Comparison of ENCODE assay signal across 8 cellular contexts in the genomic region with DNA sequence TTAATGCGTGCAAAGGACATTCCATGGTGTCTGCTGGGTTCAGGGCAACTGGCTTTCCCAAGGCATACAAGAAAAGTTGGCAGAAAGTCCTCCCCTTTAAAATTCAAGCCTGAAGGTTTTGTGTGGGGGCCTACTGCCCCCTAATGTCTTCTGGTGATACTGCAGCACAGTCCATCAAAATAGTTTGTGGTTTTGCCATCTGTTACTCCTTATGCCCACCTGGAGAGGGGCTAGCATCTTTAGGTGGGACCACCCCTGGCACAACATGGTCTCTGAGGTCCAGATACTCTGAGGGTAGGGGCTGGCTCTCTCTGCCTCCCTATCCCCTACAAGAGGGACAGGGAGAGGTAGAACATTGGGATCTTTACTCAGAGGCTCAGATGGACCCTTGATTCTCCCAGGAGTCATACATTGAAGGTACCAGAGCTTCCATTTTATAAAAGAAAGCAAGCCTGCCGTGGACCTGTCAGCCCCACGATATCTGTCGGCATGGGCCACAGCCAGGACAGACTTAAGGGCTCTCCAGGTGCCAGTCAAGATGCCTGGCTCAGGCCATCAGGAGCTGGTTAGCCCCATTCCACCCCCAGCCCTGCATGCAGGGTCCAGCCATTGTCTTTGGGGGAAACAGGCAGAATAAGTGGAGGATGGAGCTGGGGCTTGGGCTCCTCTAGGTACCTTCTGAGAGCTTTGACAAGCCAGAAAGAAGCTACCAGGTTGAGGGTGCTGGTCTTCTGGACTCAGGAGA. TPM values are rescaled to one million over a fixed set of nuclear protein-coding genes. Genes with fewer than 3 reads are reported as not detected.
DNase-seq lines count a peak whose midpoint lies in the region; ATAC-seq and TF ChIP-seq lines count a peak whose summit lies in the region.

No MANE protein-coding gene starts in this region.

- peak; percentile 81 for TF ChIP-seq CTCF in CD8-positive, alpha-beta T cell (IDR thresholded peaks at IDR 0.05)
- TF ChIP-seq CTCF in H9 (conservative IDR thresholded peaks at IDR 0.05), result peak; percentile 89
- TF ChIP-seq CTCF in OCI-LY7 (conservative IDR thresholded peaks at IDR 0.05; ENCODE audit: low read length), result peak; percentile 97

- POLR2A ChIA-PET in CD8-positive, alpha-beta T cell (lab: Charles Lee), result no interaction called here
- POLR2A ChIA-PET in OCI-LY7 (lab: Charles Lee), result no interaction called here

- ATAC-seq in CD8-positive, alpha-beta T cell, result peak; percentile 64
- ATAC-seq in Right ventricle myocardium superior (ENCODE audit: poor library complexity), result peak; percentile 56
- ATAC-seq in GM18517 (IDR thresholded peaks at IDR 0.05; ENCODE audit: unreplicated experiment), result no peak

- H3K36me3 Mint-ChIP-seq in CD8-positive, alpha-beta T cell, result peaks cover 45% of the 10 kb centered on the region
- H3K36me3 Mint-ChIP-seq in H9 (ENCODE audit: insufficient read depth in 1 of 3, low read depth in 3 of 3), result peaks cover 10 to 53% (median 46%) of the 10 kb centered on the region in 3 experiments; a peak in 6 of 7 replicates
- peaks cover 2% of the 10 kb centered on the region for H3K36me3 Mint-ChIP-seq in activated naive CD4-positive, alpha-beta T cell treated with anti-CD3 and anti-CD28 coated beads, Interleukin-2, amount 50 U/mL, for 24 hours

- no peak overlapping the region for H4K5ac ChIP-seq in H9 (ENCODE audit: insufficient read length, low read depth, low read length)

- H3K27ac ChIP-seq in CD8-positive, alpha-beta T cell (ENCODE audit: low read depth, low read length), result no peak overlapping the region
- H3K27ac ChIP-seq in H9 (ENCODE audit: insufficient read length, low read depth, low read length), result no peak overlapping the region
- H3K27ac ChIP-seq in OCI-LY7 (ENCODE audit: low read depth, low read length, poor library complexity, severe bottlenecking), result no peak overlapping the region

- peaks cover 20% of the 10 kb centered on the region for H3K4me1 ChIP-seq in CD8-positive, alpha-beta T cell (ENCODE audit: insufficient read depth, low read length)
- H3K4me1 ChIP-seq in H9 (ENCODE audit: insufficient read depth, low read length), result no peaks in the 10 kb centered on the region; the same call in 1 of the 2 replicates
- H3K4me1 ChIP-seq in OCI-LY7 (ENCODE audit: insufficient read depth, low read length, poor library complexity, severe bottlenecking), result peaks cover 44% of the 10 kb centered on the region

- H3K27me3 ChIP-seq in CD8-positive, alpha-beta T cell (ENCODE audit: insufficient read depth, low read length), result no peaks in the 10 kb centered on the region
- H3K27me3 ChIP-seq in H9 (ENCODE audit: insufficient read depth, low read length), result no peaks in the 10 kb centered on the region

- no peak overlapping the region for H2BK12ac ChIP-seq in H9 (ENCODE audit: insufficient read length, low read depth, low read length)

- H3K79me2 ChIP-seq in H9 (ENCODE audit: insufficient read depth, low read length) (no peaks in the 10 kb centered on the region; the same call in 1 of the 2 replicates), OCI-LY7 (ENCODE audit: insufficient read depth, low read depth, low read length) (no peaks in the 10 kb centered on the region)

- no peaks in the 10 kb centered on the region for H3K9me3 Mint-ChIP-seq in CD8-positive, alpha-beta T cell
- no peaks in the 10 kb centered on the region for H3K9me3 Mint-ChIP-seq in H9
- no peaks in the 10 kb centered on the region for H3K9me3 Mint-ChIP-seq in activated naive CD4-positive, alpha-beta T cell treated with anti-CD3 and anti-CD28 coated beads, Interleukin-2, amount 50 U/mL, for 24 hours

- H2BK120ac ChIP-seq in H9 (ENCODE audit: low read depth, low read length, poor library complexity, severe bottlenecking), result no peak overlapping the region

- peaks cover 41% of the 10 kb centered on the region for H3K4me1 Mint-ChIP-seq in CD8-positive, alpha-beta T cell (ENCODE audit: low read depth)
- peaks cover 14 to 16% of the 10 kb centered on the region in 2 experiments for H3K4me1 Mint-ChIP-seq in H9
- peaks cover 41% of the 10 kb centered on the region for H3K4me1 Mint-ChIP-seq in activated naive CD4-positive, alpha-beta T cell treated with anti-CD3 and anti-CD28 coated beads, Interleukin-2, amount 50 U/mL, for 24 hours

- no peak overlapping the region for H3K14ac ChIP-seq in H9 (ENCODE audit: insufficient read depth, low read length)

- H2BK20ac ChIP-seq in H9 (ENCODE audit: low read depth, low read length, poor library complexity, severe bottlenecking), result no peak overlapping the region

- no peak overlapping the region for H3K4me3 ChIP-seq in CD8-positive, alpha-beta T cell (ENCODE audit: low read depth, low read length)
- H3K4me3 ChIP-seq in OCI-LY7 (ENCODE audit: low read depth, low read length, poor library complexity, severe bottlenecking), result no peak overlapping the region

- peaks cover 2% of the 10 kb centered on the region for H3K23me2 ChIP-seq in H9 (ENCODE audit: insufficient read length, low read depth, low read length, poor library complexity, severe bottlenecking)

- intact Hi-C loops in CD8-positive, alpha-beta T cell (cut with DNase I, micrococcal nuclease), result loop anchor here (1.0 to 10.0 kb wide), 15 partner anchors 17 to 565 kb away; a partner anchor contains a TSS
- intact Hi-C loops in OCI-LY7 (cut with micrococcal nuclease; ENCODE audit: unreplicated experiment), result loop anchor here (1.0 kb wide), 4 partner anchors 135 to 236 kb away; no protein-coding TSS in a partner anchor
- intact Hi-C loops in Right ventricle myocardium superior (cut with DNase I), result loop anchor here (5.0 to 10.0 kb wide), 2 partner anchors 142 to 405 kb away; a partner anchor contains a TSS

- H2AFZ ChIP-seq in H9 (ENCODE audit: low read length), result no peak overlapping the region
- no peak overlapping the region for H2AFZ ChIP-seq in OCI-LY7 (ENCODE audit: low read length)

- H3T11ph ChIP-seq in H9 (ENCODE audit: low read length), result no peak overlapping the region

- H3K23ac ChIP-seq in H9 (ENCODE audit: insufficient read length, low read depth, low read length), result no peak overlapping the region

- H2BK15ac ChIP-seq in H9 (ENCODE audit: low read depth, low read length), result no peak overlapping the region

- CTCF ChIA-PET in CD8-positive, alpha-beta T cell (lab: Charles Lee), result interaction anchor here (0.5 to 6.7 kb wide), 31 partner anchors 10 to 386 kb away, joined by 3 to 59 read pairs (median 4); no protein-coding TSS in a partner anchor
- CTCF ChIA-PET in OCI-LY7 (lab: Charles Lee; ENCODE audit: unreplicated experiment), result no interaction called here

- no peak overlapping the region for H3K56ac ChIP-seq in H9 (ENCODE audit: insufficient read length, low read depth, low read length)

- no CpG with 5 or more reads among the region's 4 CpGs for WGBS in H9 (ENCODE audit: extremely low coverage, insufficient read length, low lambda C conversion rate)

- no peak overlapping the region for H2AK5ac ChIP-seq in H9 (ENCODE audit: insufficient read length, low read length)

- H2BK5ac ChIP-seq in H9 (ENCODE audit: insufficient read length, low read length), result no peak overlapping the region

- H4K20me1 ChIP-seq in H9 (ENCODE audit: control insufficient read depth, insufficient read depth, insufficient read length), result no peaks in the 10 kb centered on the region
- no peaks in the 10 kb centered on the region for H4K20me1 ChIP-seq in OCI-LY7 (ENCODE audit: insufficient read depth, low read length)

- no peak overlapping the region for H3K18ac ChIP-seq in H9 (ENCODE audit: insufficient read length, low read depth, low read length)

- peak in 4 of 7 experiments; percentile 36 to 72 (median 53) for DNase-seq in CD8-positive, alpha-beta T cell
- peak; percentile 55 for DNase-seq in H9
- peak; percentile 71 for DNase-seq in OCI-LY7 (ENCODE audit: low spot score)
- no peak for DNase-seq in Right ventricle myocardium superior
- DNase-seq in putamen (ENCODE audit: low spot score), result peak; percentile 62
- DNase-seq in ecto neural progenitor cell (ENCODE audit: low spot score), result no peak

- BruUV-seq in OCI-LY7 (replicated peaks; lab: Mats Ljungman, UMichigan), result no TSS peak

- H3K4me2 ChIP-seq in H9 (ENCODE audit: insufficient read depth, insufficient read length, low read length) (no peak overlapping the region), OCI-LY7 (ENCODE audit: low read length) (no peak overlapping the region)

- H3K4ac ChIP-seq in H9 (ENCODE audit: low read depth, low read length), result no peak overlapping the region

- H3K27ac Mint-ChIP-seq in CD8-positive, alpha-beta T cell, result peak overlapping the region; percentile 53
- H3K27ac Mint-ChIP-seq in H9, result peak overlapping the region in 1 of 3 experiments; percentile 55; a peak in 1 of 7 replicates
- peak overlapping the region; percentile 59 for H3K27ac Mint-ChIP-seq in activated naive CD4-positive, alpha-beta T cell treated with anti-CD3 and anti-CD28 coated beads, Interleukin-2, amount 50 U/mL, for 24 hours

- H4K8ac ChIP-seq in H9 (replicated peaks; ENCODE audit: insufficient read length, low read depth, low read length), result no peak overlapping the region

- no peaks in the 10 kb centered on the region for H3K9me3 ChIP-seq in CD8-positive, alpha-beta T cell (ENCODE audit: low read length)
- H3K9me3 ChIP-seq in H9 (ENCODE audit: control insufficient read depth, low read depth, low read length), result no peaks in the 10 kb centered on the region
- no peaks in the 10 kb centered on the region for H3K9me3 ChIP-seq in OCI-LY7 (ENCODE audit: low read length)

- H3K79me1 ChIP-seq in H9 (ENCODE audit: insufficient read depth, low read depth, low read length, poor library complexity, severe bottlenecking), result no peaks in the 10 kb centered on the region

- H3K4me3 Mint-ChIP-seq in CD8-positive, alpha-beta T cell, result no peak overlapping the region
- H3K4me3 Mint-ChIP-seq in H9, result no peak overlapping the region
- H3K4me3 Mint-ChIP-seq in activated naive CD4-positive, alpha-beta T cell treated with anti-CD3 and anti-CD28 coated beads, Interleukin-2, amount 50 U/mL, for 24 hours, result peak overlapping the region; percentile 33

- H3K27me3 Mint-ChIP-seq in CD8-positive, alpha-beta T cell (ENCODE audit: low read depth), result no peaks in the 10 kb centered on the region
- no peaks in the 10 kb centered on the region for H3K27me3 Mint-ChIP-seq in H9 (ENCODE audit: low read depth)
- no peaks in the 10 kb centered on the region for H3K27me3 Mint-ChIP-seq in activated naive CD4-positive, alpha-beta T cell treated with anti-CD3 and anti-CD28 coated beads, Interleukin-2, amount 50 U/mL, for 24 hours

- H3K36me3 ChIP-seq in CD8-positive, alpha-beta T cell (ENCODE audit: insufficient read depth, low read length), result no peaks in the 10 kb centered on the region
- H3K36me3 ChIP-seq in OCI-LY7 (ENCODE audit: insufficient read depth, low read length), result peaks cover 32% of the 10 kb centered on the region; the same call in 1 of the 2 replicates

- H3K9ac ChIP-seq in H9 (ENCODE audit: extremely low read depth, insufficient read length, low read length), result no peak overlapping the region

- H4K91ac ChIP-seq in H9 (ENCODE audit: insufficient read length, low read depth, low read length), result no peak overlapping the region

- H3K9me2 ChIP-seq in OCI-LY7 (ENCODE audit: insufficient read depth, low read length), result no peaks in the 10 kb centered on the region

RNA-seq across cellular contexts. Expression of a gene that starts 6.3 kb away (rescaled TPM):
- not detected for total RNA-seq in CD8-positive, alpha-beta T cell
- total RNA-seq in H9 (2021) (59.3 and 59.5 TPM in 2 replicates), OCI-LY7 (2022) (not detected in 2 replicates), Right ventricle myocardium superior (0.73 TPM)
- 0.08 TPM in 1 of 2 replicates, not detected in the other for total RNA-seq in OCI-LY7 (2014; rRNA removed; shearing (Covaris generic))

RNA-seq across cellular contexts. Expression of a gene that starts 15.6 kb away (rescaled TPM):
- total RNA-seq in CD8-positive, alpha-beta T cell, result 1 to 10 TPM; 5.1 to 6.0 TPM
- total RNA-seq in H9 (2021), result 11.0 TPM in 2 replicates
- total RNA-seq in OCI-LY7 (2014; rRNA removed; shearing (Covaris generic)), result 38.9 and 46.2 TPM in 2 replicates
- 27.5 and 36.8 TPM in 2 replicates for total RNA-seq in OCI-LY7 (2022)
- total RNA-seq in Right ventricle myocardium superior, result 38.1 TPM

RNA-seq across cellular contexts. Expression of a gene that starts 34.7 kb away (rescaled TPM):
- total RNA-seq in CD8-positive, alpha-beta T cell, result 100 to 1,000 TPM; 115 to 119 TPM
- total RNA-seq in H9 (2021) (20.1 and 21.1 TPM in 2 replicates), OCI-LY7 (2022) (79.5 and 98.8 TPM in 2 replicates), Right ventricle myocardium superior (38.7 TPM)
- 50.9 and 53.1 TPM in 2 replicates for total RNA-seq in OCI-LY7 (2014; rRNA removed; shearing (Covaris generic))

Comparison
In these comparisons a context has a peak if more than half of its experiments do, and no peak if none do; other contexts are left out.
1. DNase-seq: peak in CD8-positive, alpha-beta T cell (4 of 7), H9 (single experiment), OCI-LY7 (single experiment) and putamen (single experiment); none in Right ventricle myocardium superior (single experiment) and ecto neural progenitor cell (single experiment).
2. RNA of a gene that starts 6.3 kb away (total RNA-seq): 59.3 to 59.5 TPM in H9; 0.73 TPM in Right ventricle myocardium superior (single experiment), 0.08 TPM in OCI-LY7 and not detected in CD8-positive, alpha-beta T cell; every median in the first group is over 10 times any median in the second.
3. Peak in every context shown above with its lines, with median percentiles within 50 percentile points of each other: CTCF ChIP-seq.